13 cellular contexts compared by ENCODE assay signal in genomic region chr15:92670625-92671024, GRCh38. TPM values are rescaled to one million over a fixed set of nuclear protein-coding genes. Genes with fewer than 3 reads are reported as not detected.
DNase-seq lines count a peak whose midpoint lies in the region; ATAC-seq, FAIRE-seq and TF ChIP-seq lines count a peak whose summit lies in the region.
"Had no signal": no experiment of that assay in that cellular context is flagged by ENCODE, and none has a peak within 500 bp of the region (broad histone marks: within the 10 kb centered on the region; RNA-seq: fewer than 3 reads in every experiment).

No MANE protein-coding gene starts in this region.

- H2BK5ac ChIP-seq in H1 (ENCODE audit: low read depth, low read length) = no peak overlapping the region

- in situ Hi-C loops in HAP-1 (cut with MboI; ENCODE audit: low sequenced_read_pairs) = no loop called here

- TF ChIP-seq POLR2A in H1 (IDR thresholded peaks at IDR 0.05; ENCODE audit: control extremely low read depth in 1 of 2, low read depth in 2 of 2, low read length in 2 of 2) = no peak
- no peak for TF ChIP-seq POLR2A in thyroid gland (IDR thresholded peaks at IDR 0.05)

- H3K23me2 ChIP-seq in H1 (ENCODE audit: low read depth, low read length) = no peaks in the 10 kb centered on the region; the same call in 1 of the 2 replicates

- H3K4me3 ChIP-seq in HAP-1 = no peak overlapping the region
- H3K4me3 ChIP-seq in H1 (ENCODE audit: extremely low read depth in 1 of 4, insufficient read depth in 2 of 4, low read depth in 3 of 4, low read length in 4 of 4) = no peak overlapping the region
- H3K4me3 ChIP-seq in thyroid gland (replicated peaks in 1 of 3) = no peak overlapping the region

- no peak overlapping the region for H2BK15ac ChIP-seq in H1 (ENCODE audit: low read length)

- no peaks in the 10 kb centered on the region for H3K9me3 ChIP-seq in HAP-1
- H3K9me3 ChIP-seq in H1 (ENCODE audit: insufficient read depth in 2 of 2, low read depth in 1 of 2, low read length in 1 of 2) = no peaks in the 10 kb centered on the region
- H3K9me3 ChIP-seq in thyroid gland = no peaks in the 10 kb centered on the region

- no peak overlapping the region for H3K4ac ChIP-seq in H1 (replicated peaks; ENCODE audit: insufficient read length, low read depth, low read length)

- CTCF ChIA-PET in H1 (lab: Charles Lee; ENCODE audit: partially characterized antibody) = interaction anchor here (0.8 to 2.5 kb wide), 5 partner anchors 10 to 149 kb away, joined by 3 to 7 read pairs (median 5); no protein-coding TSS in a partner anchor

- DNase-seq in DMS79 (lab: John Stamatoyannopoulos, UW) (peak; percentile 35), HAP-1 (ENCODE audit: low spot score in 2 of 2) (peak; percentile 60 to 74), NCI-H69 (lab: John Stamatoyannopoulos, UW) (peak; percentile 91), H1 (ENCODE audit: low read depth in 1 of 2, low spot score in 2 of 2) (peak in 1 of 2 experiments; percentile 26), T1000 (lab: John Stamatoyannopoulos, UW) (no peak), thyroid gland (no peak)
- DNase-seq: C1 segment of cervical spinal cord, EL, HCEC 1CT, NCI-H2029 treated with DMSO at 0.1 percent for 48 hours, NCI-H446 had no signal

- no peak overlapping the region for H3K9ac ChIP-seq in H1 (replicated peaks in 1 of 4; ENCODE audit: extremely low read depth in 1 of 4, low read depth in 3 of 4, low read length in 3 of 4)

- ATAC-seq in HG03460 (IDR thresholded peaks at IDR 0.05; ENCODE audit: unreplicated experiment) = no peak
- ATAC-seq: Panc1 had no signal

- no peak for TF ChIP-seq EP300 in H1 (IDR thresholded peaks at IDR 0.05; ENCODE audit: borderline replicate concordance in 1 of 2, low read depth in 2 of 2, low read length in 2 of 2)

- no peak overlapping the region for H4K8ac ChIP-seq in H1 (ENCODE audit: extremely low read depth, insufficient read depth, low read length)

- H2BK12ac ChIP-seq in H1 (ENCODE audit: low read depth, low read length) = no peak overlapping the region

- no peaks in the 10 kb centered on the region for H3K79me2 ChIP-seq in H1 (ENCODE audit: control insufficient read depth in 1 of 2, insufficient read depth in 2 of 2, low read length in 2 of 2)

- H3K56ac ChIP-seq in H1 (replicated peaks; ENCODE audit: insufficient read length, low read depth, low read length) = no peak overlapping the region

- H2AFZ ChIP-seq in H1 (ENCODE audit: low read length) = no peak overlapping the region

- no peak for TF ChIP-seq RAD21 in H1 (IDR thresholded peaks at IDR 0.05 in 1 of 2, conservative IDR thresholded peaks at IDR 0.05 in 1 of 2; ENCODE audit: low read depth in 2 of 2, low read length in 2 of 2)

- H2BK20ac ChIP-seq in H1 (ENCODE audit: low read length) = no peak overlapping the region

- H3K4me1 ChIP-seq in HAP-1 = peaks cover 14% of the 10 kb centered on the region
- peaks cover 6 to 12% (median 8%) of the 10 kb centered on the region in 4 experiments for H3K4me1 ChIP-seq in H1 (replicated peaks in 1 of 4; ENCODE audit: control insufficient read depth in 3 of 4, insufficient read depth in 4 of 4, low read length in 3 of 4)
- H3K4me1 ChIP-seq in thyroid gland = peaks cover 25 to 26% of the 10 kb centered on the region in 2 donors

- H4K5ac ChIP-seq in H1 (ENCODE audit: insufficient read length, low read depth, low read length) = no peak overlapping the region

- no peak overlapping the region for H3K23ac ChIP-seq in H1 (ENCODE audit: insufficient read length)

- no peak for TF ChIP-seq CTCF in H1 (IDR thresholded peaks at IDR 0.05; ENCODE audit: control extremely low read depth in 1 of 3, insufficient read depth in 1 of 3, low read depth in 1 of 3, low read length in 3 of 3)
- TF ChIP-seq CTCF in thyroid gland (IDR thresholded peaks at IDR 0.05) = no peak

- no peak overlapping the region for H3K14ac ChIP-seq in H1 (ENCODE audit: insufficient read length)

- no peak overlapping the region for H4K91ac ChIP-seq in H1 (replicated peaks; ENCODE audit: insufficient read length, low read length)

- H3K79me1 ChIP-seq in H1 (ENCODE audit: low read depth, low read length) = no peaks in the 10 kb centered on the region

- 88% methylated on average over 2 of the region's 2 CpGs; no CpG with 5 or more reads in 1 of the 2 experiments for WGBS in H1 (ENCODE audit: extremely low coverage in 1 of 2, insufficient coverage in 1 of 2, insufficient read length in 1 of 2, insufficient replicate concordance in 2 of 2, low coverage in 1 of 2, low lambda C conversion rate in 2 of 2, missing lambda C conversion rate in 1 of 2), 2 experiments
- WGBS in thyroid gland, 2 donors = 85 to 87% methylated on average over 2 of the region's 2 CpGs

- no peak overlapping the region for H3K18ac ChIP-seq in H1 (ENCODE audit: extremely low read depth, low read length)

- no peak overlapping the region for H2BK120ac ChIP-seq in H1 (replicated peaks; ENCODE audit: low read depth, low read length)

- H2AK5ac ChIP-seq in H1 (ENCODE audit: low read depth, low read length) = no peak overlapping the region

- FAIRE-seq in H1 (lab: Jason Lieb, UNC) = no peak

- H3K36me3 ChIP-seq in HAP-1 (replicated peaks) = no peaks in the 10 kb centered on the region
- no peaks in the 10 kb centered on the region for H3K36me3 ChIP-seq in H1 (ENCODE audit: control insufficient read depth in 2 of 4, insufficient read depth in 4 of 4, low read length in 3 of 4)
- no peaks in the 10 kb centered on the region for H3K36me3 ChIP-seq in thyroid gland

- intact Hi-C loops in thyroid gland (cut with DNase I) = no loop called here

- no peak overlapping the region for H3K4me2 ChIP-seq in H1 (ENCODE audit: insufficient read depth in 1 of 2, low read depth in 2 of 2, low read length in 2 of 2)

- POLR2A ChIA-PET in H1 (lab: Charles Lee; ENCODE audit: partially characterized antibody) = no interaction called here

- H3K27ac ChIP-seq in H1 (ENCODE audit: low read depth, low read length) = no peak overlapping the region
- H3K27ac ChIP-seq in thyroid gland = no peak overlapping the region

- no peaks in the 10 kb centered on the region for H4K20me1 ChIP-seq in H1 (replicated peaks in 1 of 2; ENCODE audit: control insufficient read depth in 1 of 2, insufficient read depth in 2 of 2, low read length in 2 of 2)

- no peaks in the 10 kb centered on the region for H3K27me3 ChIP-seq in HAP-1 (ENCODE audit: low read depth)
- H3K27me3 ChIP-seq in H1 (replicated peaks in 1 of 4; ENCODE audit: control insufficient read depth in 3 of 4, extremely low read depth in 1 of 4, insufficient read depth in 3 of 4, low read length in 3 of 4) = peaks cover 0 to 5% (median 1%) of the 10 kb centered on the region in 4 experiments; a peak in 3 of 7 replicates
- H3K27me3 ChIP-seq in thyroid gland = no peaks in the 10 kb centered on the region

TF ChIP-seq in H1, 55 proteins besides CTCF, POLR2A, EP300 and RAD21:
- TF ChIP-seq POLR2AphosphoS5 (IDR thresholded peaks at IDR 0.05; ENCODE audit: low read depth, low read length) = peak; percentile 41; the same call in 1 of the 2 replicates
- TF ChIP-seq ASH2L (IDR thresholded peaks at IDR 0.05; ENCODE audit: low read length) = no peak
- no peak for TF ChIP-seq SRF (IDR thresholded peaks at IDR 0.05; ENCODE audit: low read depth, low read length)
- no peak for TF ChIP-seq TAF7 (optimal IDR thresholded peaks at IDR 0.05; ENCODE audit: borderline replicate concordance, low read depth, low read length)

RNA-seq across cellular contexts. Expression of gene FAM174B, which starts 15.1 kb away (rescaled TPM):
- total RNA-seq in H1 (2021; fragmentation: NEBNext Ultra II Directional; extraction: Animal tissue kit (Norgen Biotek cat#: 25700)) = 35.2 and 35.3 TPM in 2 replicates
- polyA plus RNA-seq in H1 (2011; rRNA removed) = 9.3 and 10.1 TPM in 2 replicates
- 9.7 TPM for polyA plus RNA-seq in H1 (2011; cell fraction: cytosol; rRNA removed)
- 13.4 TPM for polyA plus RNA-seq in H1 (2011; cell fraction: nucleus; rRNA removed)
- polyA plus RNA-seq in H1 (2012, experiment 1 of 2) = 21.5 to 31.3 TPM (median 28.3 TPM) in 4 replicates
- polyA plus RNA-seq in H1 (2012, experiment 2 of 2) = 15.9 TPM
- polyA plus RNA-seq in H1 (2013, experiment 1 of 2) = 20.3 TPM
- 27.1 TPM for polyA plus RNA-seq in H1 (2013, experiment 2 of 2)
- 24.5 and 32.5 TPM in 2 replicates for polyA minus RNA-seq in H1 (2011; rRNA and poly(A)+ RNA removed)
- polyA minus RNA-seq in H1 (2011; cell fraction: cytosol; rRNA and poly(A)+ RNA removed) = 16.4 TPM
- 13.8 TPM for polyA minus RNA-seq in H1 (2011; cell fraction: nucleus; rRNA and poly(A)+ RNA removed)
- 10 to 100 TPM; 51.9 to 69.4 (median 61.4) TPM for total RNA-seq in thyroid gland

Comparison
In these comparisons a context has a peak if more than half of its experiments do, and no peak if none do; other contexts are left out.
1. DNase-seq: peak in DMS79 (single experiment), HAP-1 (2 of 2) and NCI-H69 (single experiment); none in T1000 (single experiment) and thyroid gland (0 of 2).